In genomic region chr21:33265664-33266049, GRCh38 we compare ENCODE assay signal across 8 cellular contexts. TPM values are rescaled to one million over a fixed set of nuclear protein-coding genes. Genes with fewer than 3 reads are reported as not detected.
DNase-seq lines count a peak whose midpoint lies in the region; ATAC-seq and TF ChIP-seq lines count a peak whose summit lies in the region.

No MANE protein-coding gene starts in this region.

- in situ Hi-C loops in IMR-90 (cut with MboI; ENCODE audit: low sequenced_read_pairs) = no loop called here

- peak overlapping the region; percentile 87 for H2AFZ ChIP-seq in IMR-90 (replicated peaks; ENCODE audit: low read length, poor library complexity)

- no peak overlapping the region for H3K9ac ChIP-seq in IMR-90 (ENCODE audit: low read depth, low read length)

- no peak overlapping the region for H4K91ac ChIP-seq in IMR-90 (ENCODE audit: insufficient read depth, low read depth, low read length)

- DNase-seq in CMK (ENCODE audit: low read depth) = peak; percentile 78
- peak; percentile 14 for DNase-seq in IMR-90
- no peak for DNase-seq in WTC11 (ENCODE audit: low spot score)
- DNase-seq in fibroblast of the aortic adventitia (ENCODE audit: low read depth) = no peak
- no peak for DNase-seq in NCI-H1436 treated with DMSO at 0.1 percent for 48 hours (lab: John Stamatoyannopoulos, UW)
- no peak for DNase-seq in HK-2 (ENCODE audit: unreplicated experiment)

- H2BK5ac ChIP-seq in IMR-90 (ENCODE audit: low read depth, low read length, poor library complexity, severe bottlenecking) = no peak overlapping the region

- H3K4me2 ChIP-seq in IMR-90 (ENCODE audit: low read depth, low read length) = peak overlapping the region; percentile 99

- H3K56ac ChIP-seq in IMR-90 (ENCODE audit: extremely low read depth, insufficient read depth, low read length) = no peak overlapping the region

- peak overlapping the region; percentile 37; the same call in 1 of the 2 replicates for H3K14ac ChIP-seq in IMR-90 (replicated peaks; ENCODE audit: low read depth, low read length)

- H4K8ac ChIP-seq in IMR-90 (ENCODE audit: low read depth in 2 of 2, low read length in 2 of 2) = peak overlapping the region in 1 of 2 experiments; percentile 36; a peak in 1 of 4 replicates

- TF ChIP-seq RAD21 in IMR-90 (IDR thresholded peaks at IDR 0.05; ENCODE audit: low read length) = no peak

- H3K4me1 Mint-ChIP-seq in WTC11 = peaks cover 31% of the 10 kb centered on the region
- peaks cover 35% of the 10 kb centered on the region for H3K4me1 Mint-ChIP-seq in nephron

- peak overlapping the region; percentile 8; the same call in 1 of the 2 replicates for H3K4ac ChIP-seq in IMR-90 (ENCODE audit: low read depth, low read length)

- WGBS in IMR-90 (ENCODE audit: extremely low coverage in 2 of 2, insufficient read length in 1 of 2), 2 experiments = 45% methylated on average over 6 of the region's 12 CpGs; no CpG with 5 or more reads in 1 of the 2 experiments

- H3K9me3 Mint-ChIP-seq in WTC11 = no peaks in the 10 kb centered on the region
- H3K9me3 Mint-ChIP-seq in nephron = no peaks in the 10 kb centered on the region

- H3K36me3 Mint-ChIP-seq in WTC11 = 0 out of 2 replicates have a peak, but pooled peaks cover 4% of the 10 kb centered on the region
- H3K36me3 Mint-ChIP-seq in nephron (ENCODE audit: low read depth) = peaks cover 19% of the 10 kb centered on the region

- no peak overlapping the region for H3K18ac ChIP-seq in IMR-90 (ENCODE audit: low read depth, low read length)

- no peak overlapping the region for H2BK120ac ChIP-seq in IMR-90 (ENCODE audit: low read depth, low read length)

- H4K5ac ChIP-seq in IMR-90 (ENCODE audit: low read depth, low read length) = no peak overlapping the region

- H3K23ac ChIP-seq in IMR-90 (ENCODE audit: low read depth, low read length) = peak overlapping the region; percentile 76; the same call in 1 of the 2 replicates

- peaks cover 14% of the 10 kb centered on the region for H3K9me1 ChIP-seq in IMR-90 (ENCODE audit: insufficient read depth, low read length)

- peak overlapping the region; percentile 71 for H3K4me3 Mint-ChIP-seq in WTC11
- H3K4me3 Mint-ChIP-seq in nephron = peak overlapping the region; percentile 80 to 91 (median 88)

- H2BK15ac ChIP-seq in IMR-90 (ENCODE audit: low read depth, low read length) = no peak overlapping the region

- peak overlapping the region; percentile 86 for H2AK9ac ChIP-seq in IMR-90 (replicated peaks; ENCODE audit: low read depth, low read length, poor library complexity)

- intact Hi-C loops in IMR-90 (cut with micrococcal nuclease) = no loop called here

- POLR2A ChIA-PET in IMR-90 (lab: Charles Lee; ENCODE audit: unreplicated experiment) (interaction anchor here (0.8 kb wide), 1 partner anchor 22 kb away, joined by 3 read pairs; no protein-coding TSS in a partner anchor), WTC11 (lab: Charles Lee) (interaction anchor here (0.8 to 2.2 kb wide), 4 partner anchors 59 to 179 kb away, joined by 3 to 10 read pairs (median 6); partner anchors contain the start of gene IFNAR1)

- no peak overlapping the region for H3K27ac ChIP-seq in IMR-90 (ENCODE audit: insufficient read depth, low read length)

- peaks cover 2% of the 10 kb centered on the region for H3K4me1 ChIP-seq in IMR-90 (ENCODE audit: control insufficient read depth, insufficient read depth, low read length)

- no peaks in the 10 kb centered on the region for H4K20me1 ChIP-seq in IMR-90 (ENCODE audit: insufficient read depth, low read length)

- peak; percentile 28 for ATAC-seq in GM19395 (IDR thresholded peaks at IDR 0.05; ENCODE audit: unreplicated experiment)
- no peak for ATAC-seq in IMR-90 (ENCODE audit: low read depth)
- peak; percentile 53 for ATAC-seq in WTC11

- H3K4me3 ChIP-seq in IMR-90 (ENCODE audit: insufficient read depth, low read depth, low read length) = peak overlapping the region; percentile 89
- peak overlapping the region; percentile 84 for H3K4me3 ChIP-seq in fibroblast of the aortic adventitia (ENCODE audit: low read depth, low read length)

- no peak overlapping the region for H2BK20ac ChIP-seq in IMR-90 (ENCODE audit: low read depth, low read length)

- H3K27me3 Mint-ChIP-seq in WTC11 (ENCODE audit: low read depth) = no peaks in the 10 kb centered on the region; the same call in 1 of the 2 replicates
- no peaks in the 10 kb centered on the region for H3K27me3 Mint-ChIP-seq in nephron (ENCODE audit: low read depth)

- TF ChIP-seq POLR2A in IMR-90 (IDR thresholded peaks at IDR 0.05; ENCODE audit: low read depth, low read length) = no peak

- no peaks in the 10 kb centered on the region for H3K9me3 ChIP-seq in IMR-90 (ENCODE audit: control insufficient read depth, insufficient read depth, low read length)

- H3K27ac Mint-ChIP-seq in WTC11 (peak overlapping the region; percentile 15; the same call in 1 of the 2 replicates), nephron (peak overlapping the region in 2 of 3 experiments; percentile 3 to 52)

- H3K36me3 ChIP-seq in IMR-90 (ENCODE audit: control insufficient read depth, insufficient read depth, low read length) = peaks cover 9% of the 10 kb centered on the region

- BruUV-seq in IMR-90 (replicated peaks; lab: Mats Ljungman, UMichigan) = no TSS peak

- 0 out of 2 replicates have a peak overlapping the region, but pooled peaks have one; percentile 30 for H2AK5ac ChIP-seq in IMR-90 (ENCODE audit: low read depth, low read length)

- no peaks in the 10 kb centered on the region for H3K27me3 ChIP-seq in IMR-90 (ENCODE audit: control insufficient read depth, insufficient read depth, low read length)

- dilution Hi-C loops in IMR-90 (cut with HindIII; ENCODE audit: low sequenced_read_pairs, unreplicated experiment) = no loop called here

- peaks cover 24 to 32% of the 10 kb centered on the region in 2 experiments for H3K79me1 ChIP-seq in IMR-90 (ENCODE audit: low read depth in 1 of 2, low read length in 2 of 2)

- TF ChIP-seq CTCF in IMR-90 (conservative IDR thresholded peaks at IDR 0.05; ENCODE audit: low read depth, low read length) (no peak), WTC11 (IDR thresholded peaks at IDR 0.05) (no peak), fibroblast of the aortic adventitia (IDR thresholded peaks at IDR 0.05; ENCODE audit: insufficient read depth, low read length) (no peak), nephron (IDR thresholded peaks at IDR 0.05; ENCODE audit: unreplicated experiment in 3 of 3) (no peak)

- CTCF ChIA-PET in IMR-90 (lab: Yijun Ruan, JAX) = interaction anchor here (0.6 kb wide), 1 partner anchor 29 kb away, joined by 3 read pairs; no protein-coding TSS in a partner anchor
- CTCF ChIA-PET in WTC11 (lab: Charles Lee) = interaction anchor here (1.0 to 2.9 kb wide), 8 partner anchors 35 to 188 kb away, joined by 3 to 21 read pairs (median 6); partner anchors contain the start of genes IFNAR1 and IFNAR2

TF ChIP-seq in IMR-90, 13 proteins besides CTCF, POLR2A, EP300 and RAD21 (continues in another document):
- TF ChIP-seq CHD1 (IDR thresholded peaks at IDR 0.05; ENCODE audit: low read depth, low read length) = no peak
- no peak for TF ChIP-seq MXI1 (IDR thresholded peaks at IDR 0.05; ENCODE audit: borderline replicate concordance, low read depth, low read length)
- no peak for TF ChIP-seq BHLHE40 (IDR thresholded peaks at IDR 0.05; ENCODE audit: low read depth, low read length)
- no peak for TF ChIP-seq NFE2L2 (IDR thresholded peaks at IDR 0.05; ENCODE audit: low read depth, low read length)
- no peak for TF ChIP-seq RFX5 (IDR thresholded peaks at IDR 0.05; ENCODE audit: low read depth, low read length)
- TF ChIP-seq USF2 (IDR thresholded peaks at IDR 0.05; ENCODE audit: low read depth, low read length) = no peak

TF ChIP-seq in WTC11, 78 proteins besides CTCF, POLR2A, EP300 and RAD21 (continues in another document):
- no peak for TF ChIP-seq NFATC4 (CRISPR knock-in tag; IDR thresholded peaks at IDR 0.05)
- no peak for TF ChIP-seq EMX1 (CRISPR knock-in tag; IDR thresholded peaks at IDR 0.05)
- no peak for TF ChIP-seq FOXP1 (CRISPR knock-in tag; IDR thresholded peaks at IDR 0.05; ENCODE audit: borderline replicate concordance)
- no peak for TF ChIP-seq CREM (CRISPR knock-in tag; IDR thresholded peaks at IDR 0.05)
- TF ChIP-seq RELA (CRISPR knock-in tag; IDR thresholded peaks at IDR 0.05; ENCODE audit: borderline replicate concordance) = no peak
- no peak for TF ChIP-seq E2F5 (CRISPR knock-in tag; IDR thresholded peaks at IDR 0.05)

RNA-seq across cellular contexts. Expression of gene IL10RB, which starts 0.5 kb away (rescaled TPM):
- total RNA-seq in IMR-90 (2012; rRNA removed) (40.8 and 45.2 TPM in 2 replicates), WTC11 (2021) (3.7 to 5.1 TPM (median 4.1 TPM) in 3 replicates), fibroblast of the aortic adventitia (ENCODE audit: low replicate concordance) (31.0 and 39.8 TPM in 2 replicates)
- 19.0 and 20.1 TPM in 2 replicates for polyA plus RNA-seq in IMR-90 (2012; rRNA removed)
- 14.0 and 20.3 TPM in 2 replicates for polyA plus RNA-seq in IMR-90 (2012; cell fraction: cytosol; rRNA removed)
- 4.2 and 13.3 TPM in 2 replicates for polyA plus RNA-seq in IMR-90 (2012; cell fraction: nucleus; rRNA removed; ENCODE audit: low replicate concordance)

RNA-seq across cellular contexts. Expression of gene IFNAR2, which starts 35.9 kb away (rescaled TPM):
- 6.3 and 7.2 TPM in 2 replicates for total RNA-seq in IMR-90 (2012; rRNA removed)
- 10.9 and 13.9 TPM in 2 replicates for polyA plus RNA-seq in IMR-90 (2012; rRNA removed)
- 4.7 and 5.3 TPM in 2 replicates for polyA plus RNA-seq in IMR-90 (2012; cell fraction: cytosol; rRNA removed)
- 3.4 and 12.2 TPM in 2 replicates for polyA plus RNA-seq in IMR-90 (2012; cell fraction: nucleus; rRNA removed; ENCODE audit: low replicate concordance)
- 13.3 to 19.1 TPM (median 16.4 TPM) in 3 replicates for total RNA-seq in WTC11 (2021)
- 6.0 and 6.5 TPM in 2 replicates for total RNA-seq in fibroblast of the aortic adventitia (ENCODE audit: low replicate concordance)

RNA-seq across cellular contexts. Expression of gene IFNAR1, which starts 59.1 kb away (rescaled TPM):
- total RNA-seq in IMR-90 (2012; rRNA removed) (9.9 and 12.8 TPM in 2 replicates), WTC11 (2021) (12.2 to 14.6 TPM (median 13.2 TPM) in 3 replicates), fibroblast of the aortic adventitia (ENCODE audit: low replicate concordance) (24.0 and 39.3 TPM in 2 replicates)
- 5.9 and 7.8 TPM in 2 replicates for polyA plus RNA-seq in IMR-90 (2012; rRNA removed)
- 5.6 and 7.5 TPM in 2 replicates for polyA plus RNA-seq in IMR-90 (2012; cell fraction: cytosol; rRNA removed)
- 1.5 and 2.8 TPM in 2 replicates for polyA plus RNA-seq in IMR-90 (2012; cell fraction: nucleus; rRNA removed; ENCODE audit: low replicate concordance)

Comparison
In these comparisons a context has a peak if more than half of its experiments do, and no peak if none do; other contexts are left out.
1. DNase-seq: peak in CMK (single experiment) and IMR-90 (single experiment); none in WTC11 (single experiment), fibroblast of the aortic adventitia (single experiment), NCI-H1436 treated with DMSO at 0.1 percent for 48 hours (single experiment) and HK-2 (single experiment).